ENCODE assay signal across 2 cellular contexts in genomic region chr16:19829844-19830703, GRCh38.
TF ChIP-seq lines count a peak whose summit lies in the region.

No MANE protein-coding gene starts in this region.

TF ChIP-seq in GM12878, 131 proteins besides CTCF, POLR2A, EP300 and RAD21:
- peak; percentile 87 for TF ChIP-seq ZNF24 (IDR thresholded peaks at IDR 0.05)
- TF ChIP-seq ESRRA (IDR thresholded peaks at IDR 0.05; ENCODE audit: low read length), result no peak

TF ChIP-seq in HepG2, 621 proteins besides CTCF, POLR2A, EP300 and RAD21:
- TF ChIP-seq SNAPC4 (CRISPR knock-in tag; IDR thresholded peaks at IDR 0.05) (no peak), ZNF660 (CRISPR knock-in tag; IDR thresholded peaks at IDR 0.05; ENCODE audit: borderline replicate concordance, low read depth) (no peak), TARDBP (CRISPR knock-in tag; IDR thresholded peaks at IDR 0.05) (no peak), RFXANK (CRISPR knock-in tag; IDR thresholded peaks at IDR 0.05) (no peak), TCF7L2 (IDR thresholded peaks at IDR 0.05; ENCODE audit: low read depth, low read length) (no peak), ZNF839 (CRISPR knock-in tag; IDR thresholded peaks at IDR 0.05; ENCODE audit: borderline replicate concordance) (no peak), ZNF644 (CRISPR knock-in tag; IDR thresholded peaks at IDR 0.05; ENCODE audit: low read depth) (no peak), TAF1 (CRISPR knock-in tag; IDR thresholded peaks at IDR 0.05) (0 out of 2 replicates have a peak, but pooled peaks have one; percentile 17), STAT5B (CRISPR knock-in tag; IDR thresholded peaks at IDR 0.05) (no peak), MIXL1 (CRISPR knock-in tag; IDR thresholded peaks at IDR 0.05) (no peak), ZNF772 (CRISPR knock-in tag; IDR thresholded peaks at IDR 0.05) (no peak), RXRB (CRISPR knock-in tag; IDR thresholded peaks at IDR 0.05; ENCODE audit: borderline replicate concordance) (no peak), ZBTB25 (CRISPR knock-in tag; IDR thresholded peaks at IDR 0.05) (no peak), ZNF24 (IDR thresholded peaks at IDR 0.05) (peak; percentile 80), ZSCAN25 (CRISPR knock-in tag; IDR thresholded peaks at IDR 0.05) (no peak), LBX2 (CRISPR knock-in tag; IDR thresholded peaks at IDR 0.05; ENCODE audit: borderline replicate concordance) (no peak)
- TF ChIP-seq, protein P1, sequence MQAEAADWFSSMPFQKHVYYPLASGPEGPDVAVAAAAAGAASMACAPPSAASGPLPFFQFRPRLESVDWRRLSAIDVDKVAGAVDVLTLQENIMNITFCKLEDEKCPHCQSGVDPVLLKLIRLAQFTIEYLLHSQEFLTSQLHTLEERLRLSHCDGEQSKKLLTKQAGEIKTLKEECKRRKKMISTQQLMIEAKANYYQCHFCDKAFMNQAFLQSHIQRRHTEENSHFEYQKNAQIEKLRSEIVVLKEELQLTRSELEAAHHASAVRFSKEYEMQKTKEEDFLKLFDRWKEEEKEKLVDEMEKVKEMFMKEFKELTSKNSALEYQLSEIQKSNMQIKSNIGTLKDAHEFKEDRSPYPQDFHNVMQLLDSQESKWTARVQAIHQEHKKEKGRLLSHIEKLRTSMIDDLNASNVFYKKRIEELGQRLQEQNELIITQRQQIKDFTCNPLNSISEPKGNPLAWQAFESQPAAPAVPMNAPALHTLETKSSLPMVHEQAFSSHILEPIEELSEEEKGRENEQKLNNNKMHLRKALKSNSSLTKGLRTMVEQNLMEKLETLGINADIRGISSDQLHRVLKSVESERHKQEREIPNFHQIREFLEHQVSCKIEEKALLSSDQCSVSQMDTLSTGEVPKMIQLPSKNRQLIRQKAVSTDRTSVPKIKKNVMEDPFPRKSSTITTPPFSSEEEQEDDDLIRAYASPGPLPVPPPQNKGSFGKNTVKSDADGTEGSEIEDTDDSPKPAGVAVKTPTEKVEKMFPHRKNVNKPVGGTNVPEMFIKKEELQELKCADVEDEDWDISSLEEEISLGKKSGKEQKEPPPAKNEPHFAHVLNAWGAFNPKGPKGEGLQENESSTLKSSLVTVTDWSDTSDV (CRISPR knock-in tag; IDR thresholded peaks at IDR 0.05), result no peak
